ENCODE assay signal across 8 cellular contexts in genomic region chr17:21573961-21574610, GRCh38.
DNase-seq lines count a peak whose midpoint lies in the region; ATAC-seq and TF ChIP-seq lines count a peak whose summit lies in the region.

No MANE protein-coding gene starts in this region.

- H3K4me2 ChIP-seq in neural progenitor cell: no peak overlapping the region

- no peaks in the 10 kb centered on the region for H3K27me3 Mint-ChIP-seq in neural progenitor cell (ENCODE audit: insufficient read depth, low read depth)

- peaks cover 12% of the 10 kb centered on the region for H3K9me3 Mint-ChIP-seq in neural progenitor cell

- TF ChIP-seq EP300 in tibial nerve (IDR thresholded peaks at IDR 0.05): no peak

- no peaks in the 10 kb centered on the region for H3K79me2 ChIP-seq in neural progenitor cell (ENCODE audit: low read depth)

- H3K4me3 Mint-ChIP-seq in neural progenitor cell: no peak overlapping the region

- H3K27ac ChIP-seq in tibial nerve (no peak overlapping the region), neural progenitor cell (no peak overlapping the region)

- TF ChIP-seq CTCF in AG09319 (IDR thresholded peaks at IDR 0.05; ENCODE audit: low read depth, low read length) (no peak), choroid plexus epithelial cell (conservative IDR thresholded peaks at IDR 0.05; ENCODE audit: low read depth, low read length) (no peak), tibial nerve (IDR thresholded peaks at IDR 0.05) (no peak), neural progenitor cell (IDR thresholded peaks at IDR 0.05) (no peak)

- H3K27ac Mint-ChIP-seq in neural progenitor cell: no peak overlapping the region

- no peak for TF ChIP-seq POLR2A in tibial nerve (IDR thresholded peaks at IDR 0.05)

- H3K36me3 ChIP-seq in tibial nerve (no peaks in the 10 kb centered on the region), neural progenitor cell (no peaks in the 10 kb centered on the region)

- DNase-seq in AG09319 (ENCODE audit: extremely low read depth, low read depth) (peak; percentile 64), choroid plexus epithelial cell (ENCODE audit: low read depth) (peak; percentile 82), mucosa of gallbladder (ENCODE audit: low spot score) (peak; percentile 63), tibial nerve (ENCODE audit: low spot score in 2 of 2) (peak; percentile 23 to 26), neural progenitor cell (ENCODE audit: low spot score) (no peak)

- H3K27me3 ChIP-seq in tibial nerve (no peaks in the 10 kb centered on the region), neural progenitor cell (no peaks in the 10 kb centered on the region)

- no peaks in the 10 kb centered on the region for H3F3A ChIP-seq in neural progenitor cell (ENCODE audit: low read depth)

- H2AFZ ChIP-seq in neural progenitor cell (replicated peaks): no peak overlapping the region

- H3K4me1 ChIP-seq in tibial nerve (no peaks in the 10 kb centered on the region), neural progenitor cell (no peaks in the 10 kb centered on the region)

- H3K4me1 Mint-ChIP-seq in neural progenitor cell: no peaks in the 10 kb centered on the region

- no peaks in the 10 kb centered on the region for H4K20me1 ChIP-seq in neural progenitor cell (ENCODE audit: low read depth)

- no peak overlapping the region for H3K9ac ChIP-seq in neural progenitor cell

- H3K9me3 ChIP-seq in tibial nerve (no peaks in the 10 kb centered on the region), neural progenitor cell (ENCODE audit: low read depth) (peaks cover 5% of the 10 kb centered on the region)

- WGBS in tibial nerve, 2 donors: 28 to 56% methylated on average over 26 to 36 of the region's 39 CpGs

- peak; percentile 96 for ATAC-seq in SK-N-SH treated with all-trans-retinoic acid at 6 μM for 48 hours
- ATAC-seq in HG03139 (IDR thresholded peaks at IDR 0.05; ENCODE audit: unreplicated experiment): no peak
- no peak for ATAC-seq in HG03469 (IDR thresholded peaks at IDR 0.05; ENCODE audit: unreplicated experiment)

- peak overlapping the region; percentile 66 for H3K4me3 ChIP-seq in choroid plexus epithelial cell (ENCODE audit: low read depth, low read length)
- H3K4me3 ChIP-seq in tibial nerve: peak overlapping the region in 3 of 4 donors; percentile 25 to 56 (median 40)
- no peak overlapping the region for H3K4me3 ChIP-seq in neural progenitor cell

- H3K36me3 Mint-ChIP-seq in neural progenitor cell: no peaks in the 10 kb centered on the region

TF ChIP-seq in SK-N-SH treated with all-trans-retinoic acid at 6 μM for 48 hours, 23 proteins besides CTCF, POLR2A, EP300 and RAD21:
- TF ChIP-seq ZNF70 (CRISPR knock-in tag; IDR thresholded peaks at IDR 0.05): no peak
- no peak for TF ChIP-seq ESRRG (CRISPR knock-in tag; IDR thresholded peaks at IDR 0.05)
- no peak for TF ChIP-seq RARB (CRISPR knock-in tag; IDR thresholded peaks at IDR 0.05)
- TF ChIP-seq ZFP30 (CRISPR knock-in tag; IDR thresholded peaks at IDR 0.05): no peak
- TF ChIP-seq OSR1 (CRISPR knock-in tag; IDR thresholded peaks at IDR 0.05): no peak
- TF ChIP-seq, protein P1, sequence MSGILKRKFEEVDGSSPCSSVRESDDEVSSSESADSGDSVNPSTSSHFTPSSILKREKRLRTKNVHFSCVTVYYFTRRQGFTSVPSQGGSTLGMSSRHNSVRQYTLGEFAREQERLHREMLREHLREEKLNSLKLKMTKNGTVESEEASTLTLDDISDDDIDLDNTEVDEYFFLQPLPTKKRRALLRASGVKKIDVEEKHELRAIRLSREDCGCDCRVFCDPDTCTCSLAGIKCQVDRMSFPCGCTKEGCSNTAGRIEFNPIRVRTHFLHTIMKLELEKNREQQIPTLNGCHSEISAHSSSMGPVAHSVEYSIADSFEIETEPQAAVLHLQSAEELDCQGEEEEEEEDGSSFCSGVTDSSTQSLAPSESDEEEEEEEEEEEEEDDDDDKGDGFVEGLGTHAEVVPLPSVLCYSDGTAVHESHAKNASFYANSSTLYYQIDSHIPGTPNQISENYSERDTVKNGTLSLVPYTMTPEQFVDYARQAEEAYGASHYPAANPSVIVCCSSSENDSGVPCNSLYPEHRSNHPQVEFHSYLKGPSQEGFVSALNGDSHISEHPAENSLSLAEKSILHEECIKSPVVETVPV (CRISPR knock-in tag; IDR thresholded peaks at IDR 0.05): no peak
- no peak for TF ChIP-seq PATZ1 (CRISPR knock-in tag; IDR thresholded peaks at IDR 0.05; ENCODE audit: borderline replicate concordance)
- no peak for TF ChIP-seq SNAI2 (CRISPR knock-in tag; IDR thresholded peaks at IDR 0.05)
- TF ChIP-seq ZC3H10 (CRISPR knock-in tag; IDR thresholded peaks at IDR 0.05): no peak
- no peak for TF ChIP-seq CSDC2 (CRISPR knock-in tag; IDR thresholded peaks at IDR 0.05)
- no peak for TF ChIP-seq TOX (CRISPR knock-in tag; IDR thresholded peaks at IDR 0.05; ENCODE audit: borderline replicate concordance)
- no peak for TF ChIP-seq ZNF565 (CRISPR knock-in tag; conservative IDR thresholded peaks at IDR 0.05; ENCODE audit: low read depth)
- TF ChIP-seq TCF4 (CRISPR knock-in tag; IDR thresholded peaks at IDR 0.05; ENCODE audit: borderline replicate concordance): no peak
- no peak for TF ChIP-seq ZFP3 (CRISPR knock-in tag; IDR thresholded peaks at IDR 0.05)
